8 cellular contexts compared by ENCODE assay signal in the genomic region with DNA sequence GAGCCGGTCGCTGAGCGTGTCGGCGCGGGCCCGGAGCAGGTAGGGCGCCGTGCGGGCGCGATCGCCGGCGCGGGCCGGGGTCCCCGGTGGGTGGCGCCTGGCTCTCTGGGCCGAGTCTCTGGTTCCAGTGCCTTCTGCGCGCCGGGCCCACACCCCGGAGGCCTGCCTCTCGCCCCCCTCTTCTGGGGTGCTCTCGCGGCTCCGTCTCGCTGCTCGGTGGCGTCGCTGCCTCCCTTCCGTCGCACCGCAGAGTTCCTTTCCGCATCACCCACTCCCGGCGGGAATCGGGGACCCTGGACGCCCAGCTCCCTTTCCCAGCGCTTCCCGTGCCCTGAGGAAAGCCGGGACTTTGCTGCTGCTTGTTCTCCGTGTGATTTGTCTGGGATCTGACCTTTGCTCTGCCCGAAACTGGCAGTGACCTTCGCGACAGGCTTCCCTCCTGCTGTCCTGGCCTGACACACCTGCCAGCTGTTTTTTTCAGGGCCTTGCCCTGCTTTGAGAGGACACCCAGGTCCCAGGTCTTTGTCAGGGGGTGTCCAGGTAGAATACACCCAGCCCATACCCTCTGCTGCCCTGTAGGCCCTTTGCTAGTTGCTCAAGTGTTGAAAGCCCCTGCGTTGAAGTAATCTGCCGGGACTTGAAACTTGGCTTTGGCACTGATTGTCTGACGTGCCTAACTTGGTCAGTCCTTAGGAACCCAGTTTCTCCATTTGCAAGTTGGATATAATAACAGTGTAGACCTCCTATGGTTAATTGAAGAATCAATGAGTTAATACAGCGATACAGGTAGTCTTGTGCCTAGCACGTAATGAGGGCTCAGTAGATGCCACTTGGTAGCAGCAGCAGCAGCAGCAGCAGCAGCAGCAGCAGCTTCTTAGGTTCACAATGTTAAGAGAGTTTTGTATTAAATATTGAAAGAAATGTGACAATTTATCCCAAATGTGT. TPM values are rescaled to one million over a fixed set of nuclear protein-coding genes. Genes with fewer than 3 reads are reported as not detected.
DNase-seq lines count a peak whose midpoint lies in the region; ATAC-seq, FAIRE-seq and TF ChIP-seq lines count a peak whose summit lies in the region.

No MANE protein-coding gene starts in this region.

- H4K20me1 ChIP-seq in GM23338 (replicated peaks; ENCODE audit: insufficient read depth) = no peaks in the 10 kb centered on the region

- CTCF ChIA-PET in activated CD8-positive, alpha-beta T cell treated with anti-CD3 and anti-CD28 coated beads, Interleukin-2, amount 10 ng/mL, durations not matched to agents 7 days and 5 days (lab: Charles Lee) = interaction anchor here (0.7 to 8.0 kb wide), 17 partner anchors 9 to 445 kb away, joined by 3 to 100 read pairs (median 4); no protein-coding TSS in a partner anchor

- 0 out of 2 replicates have a peak, but pooled peaks have one; percentile 40 for TF ChIP-seq POLR2A in GM12892 (IDR thresholded peaks at IDR 0.05; ENCODE audit: low read depth, low read length)

- no peaks in the 10 kb centered on the region for H3K9me3 ChIP-seq in mucosa of stomach (ENCODE audit: control insufficient read depth, low read length)
- H3K9me3 ChIP-seq in upper lobe of right lung = no peaks in the 10 kb centered on the region

- H3K36me3 ChIP-seq in GM23338 (ENCODE audit: insufficient read depth) = no peaks in the 10 kb centered on the region
- no peaks in the 10 kb centered on the region for H3K36me3 ChIP-seq in mucosa of stomach (ENCODE audit: control insufficient read depth, insufficient read depth, low read length)
- H3K36me3 ChIP-seq in upper lobe of right lung = no peaks in the 10 kb centered on the region

- DNase-seq in GM12892 (ENCODE audit: insufficient read length) (no peak), GM23338 (ENCODE audit: low spot score) (peak; percentile 64), LHCN-M2 (ENCODE audit: low read depth) (peak; percentile 6), epithelial cell of proximal tubule (ENCODE audit: low read depth) (no peak), upper lobe of right lung (peak; percentile 82), pons (ENCODE audit: low spot score) (no peak)
- DNase-seq in activated CD8-positive, alpha-beta T cell treated with anti-CD3 and anti-CD28 coated beads, Interleukin-2, amount 10 ng/mL, durations not matched to agents 7 days and 5 days = peak; percentile 38

- peaks cover 39% of the 10 kb centered on the region for H3K79me2 ChIP-seq in GM23338 (replicated peaks; ENCODE audit: insufficient read depth)

- peak; percentile 87 for FAIRE-seq in GM12892 (lab: Jason Lieb, UNC)

- intact Hi-C loops in upper lobe of right lung (cut with DNase I) = no loop called here

- H3K4me1 Mint-ChIP-seq in GM23338 = peaks cover 25% of the 10 kb centered on the region; the same call in 2 of the 3 replicates
- peaks cover 44% of the 10 kb centered on the region for H3K4me1 Mint-ChIP-seq in activated CD8-positive, alpha-beta T cell treated with anti-CD3 and anti-CD28 coated beads, Interleukin-2, amount 10 ng/mL, durations not matched to agents 7 days and 5 days (ENCODE audit: low read depth)

- H3K27ac Mint-ChIP-seq in GM23338 = peak overlapping the region; percentile 93
- H3K27ac Mint-ChIP-seq in activated CD8-positive, alpha-beta T cell treated with anti-CD3 and anti-CD28 coated beads, Interleukin-2, amount 10 ng/mL, durations not matched to agents 7 days and 5 days = peak overlapping the region; percentile 97

- H3F3A ChIP-seq in GM23338 (replicated peaks; ENCODE audit: low read depth) = no peaks in the 10 kb centered on the region; the same call in 1 of the 2 replicates

- H2AFZ ChIP-seq in GM23338 = peak overlapping the region; percentile 88

- ATAC-seq in GM23338 = peak; percentile 63; the same call in 2 of the 3 replicates
- peak; percentile 47 for ATAC-seq in activated CD8-positive, alpha-beta T cell treated with anti-CD3 and anti-CD28 coated beads, Interleukin-2, amount 10 ng/mL, durations not matched to agents 7 days and 5 days
- ATAC-seq in upper lobe of right lung = peak; percentile 68

- no peak for TF ChIP-seq CTCF in GM23338 (conservative IDR thresholded peaks at IDR 0.05; ENCODE audit: low read depth in 2 of 2)
- no peak for TF ChIP-seq CTCF in epithelial cell of proximal tubule (conservative IDR thresholded peaks at IDR 0.05; ENCODE audit: low read depth, low read length)
- no peak for TF ChIP-seq CTCF in upper lobe of right lung (IDR thresholded peaks at IDR 0.05)

- H3K27me3 ChIP-seq in GM23338 (ENCODE audit: insufficient read depth) = peaks cover 4% of the 10 kb centered on the region; the same call in 1 of the 2 replicates
- no peaks in the 10 kb centered on the region for H3K27me3 ChIP-seq in mucosa of stomach (ENCODE audit: control insufficient read depth, insufficient read depth, low read length)
- H3K27me3 ChIP-seq in upper lobe of right lung = no peaks in the 10 kb centered on the region

- H3K27ac ChIP-seq in GM23338 (ENCODE audit: low read depth) (no peak overlapping the region), upper lobe of right lung (peak overlapping the region; percentile 94)

- H3K4me3 Mint-ChIP-seq in GM23338 = peak overlapping the region; percentile 97
- H3K4me3 Mint-ChIP-seq in activated CD8-positive, alpha-beta T cell treated with anti-CD3 and anti-CD28 coated beads, Interleukin-2, amount 10 ng/mL, durations not matched to agents 7 days and 5 days = peak overlapping the region; percentile 98

- peaks cover 23% of the 10 kb centered on the region for H3K4me1 ChIP-seq in GM23338 (ENCODE audit: insufficient read depth)
- peaks cover 27% of the 10 kb centered on the region for H3K4me1 ChIP-seq in mucosa of stomach (ENCODE audit: control insufficient read depth, insufficient read depth, low read length)
- H3K4me1 ChIP-seq in upper lobe of right lung = peaks cover 30% of the 10 kb centered on the region

- no peaks in the 10 kb centered on the region for H3K27me3 Mint-ChIP-seq in GM23338 (ENCODE audit: insufficient read depth, low read depth, poor library complexity)
- H3K27me3 Mint-ChIP-seq in activated CD8-positive, alpha-beta T cell treated with anti-CD3 and anti-CD28 coated beads, Interleukin-2, amount 10 ng/mL, durations not matched to agents 7 days and 5 days (ENCODE audit: low read depth) = no peaks in the 10 kb centered on the region

- peak overlapping the region; percentile 93 for H3K9ac ChIP-seq in mucosa of stomach (ENCODE audit: low read length)

- H3K9me3 Mint-ChIP-seq in GM23338 = no peaks in the 10 kb centered on the region
- H3K9me3 Mint-ChIP-seq in activated CD8-positive, alpha-beta T cell treated with anti-CD3 and anti-CD28 coated beads, Interleukin-2, amount 10 ng/mL, durations not matched to agents 7 days and 5 days (ENCODE audit: insufficient read depth) = no peaks in the 10 kb centered on the region

- H3K9me2 ChIP-seq in GM23338 (ENCODE audit: insufficient read depth) = no peaks in the 10 kb centered on the region

- H3K4me2 ChIP-seq in GM23338 = peak overlapping the region; percentile 98

- POLR2A ChIA-PET in activated CD8-positive, alpha-beta T cell treated with anti-CD3 and anti-CD28 coated beads, Interleukin-2, amount 10 ng/mL, durations not matched to agents 7 days and 5 days (lab: Charles Lee) = interaction anchor here (0.6 to 1.8 kb wide), 3 partner anchors 17 to 228 kb away, joined by 3 to 8 read pairs (median 5); no protein-coding TSS in a partner anchor

- no peaks in the 10 kb centered on the region for H3K36me3 Mint-ChIP-seq in GM23338 (ENCODE audit: low read depth)
- peaks cover 5% of the 10 kb centered on the region for H3K36me3 Mint-ChIP-seq in activated CD8-positive, alpha-beta T cell treated with anti-CD3 and anti-CD28 coated beads, Interleukin-2, amount 10 ng/mL, durations not matched to agents 7 days and 5 days (ENCODE audit: low read depth)

- H3K4me3 ChIP-seq in GM23338 (peak overlapping the region; percentile 89), epithelial cell of proximal tubule (ENCODE audit: low read depth, low read length) (peak overlapping the region; percentile 98), mucosa of stomach (ENCODE audit: low read length) (peak overlapping the region; percentile 95), upper lobe of right lung (peak overlapping the region; percentile 84)

TF ChIP-seq in GM23338, 12 proteins besides CTCF, POLR2A, EP300 and RAD21:
- TF ChIP-seq STAT1 (IDR thresholded peaks at IDR 0.05; ENCODE audit: unreplicated experiment) (no peak), CREB1 (CRISPR knock-in tag; IDR thresholded peaks at IDR 0.05; ENCODE audit: low read depth) (peak; percentile 30; the same call in 1 of the 2 replicates)

RNA-seq across cellular contexts. Expression of gene FDX1, which starts 0.8 kb away (rescaled TPM):
- 9.2 TPM for polyA plus RNA-seq in GM12892 (2012; ENCODE audit: missing spikeins)
- 11.1 and 15.3 TPM in 2 replicates for total RNA-seq in GM23338 (2014; rRNA removed; shearing (Covaris generic))
- 15.9 and 16.8 TPM in 2 replicates for polyA plus RNA-seq in GM23338 (2016; fragmentation: Nextera tagmentation; extraction: Ambion mirVana)
- total RNA-seq in LHCN-M2 (2014; rRNA removed) (18.0 and 19.5 TPM in 2 replicates), epithelial cell of proximal tubule (14.2 and 15.2 TPM in 2 replicates), upper lobe of right lung (21.6 TPM)
- polyA plus RNA-seq in LHCN-M2 (2012) = 7.1 TPM
- 10 to 100 TPM; 10.0 to 10.5 TPM for total RNA-seq in activated CD8-positive, alpha-beta T cell treated with anti-CD3 and anti-CD28 coated beads, Interleukin-2, amount 10 ng/mL, durations not matched to agents 7 days and 5 days

Comparison
In these comparisons a context has a peak if more than half of its experiments do, and no peak if none do; other contexts are left out.
1. DNase-seq: peak in GM23338 (single experiment), LHCN-M2 (single experiment), activated CD8-positive, alpha-beta T cell treated with anti-CD3 and anti-CD28 coated beads, Interleukin-2, amount 10 ng/mL, durations not matched to agents 7 days and 5 days (single experiment) and upper lobe of right lung (single experiment); none in GM12892 (single experiment), epithelial cell of proximal tubule (single experiment) and pons (single experiment).
2. Peak in every context shown above with its lines, with median percentiles within 50 percentile points of each other: ATAC-seq and H3K4me3 ChIP-seq.